19 cellular contexts compared by ENCODE assay signal in genomic region chr5:168813179-168813968, GRCh38.
"Had no signal": no experiment of that assay in that cellular context is flagged by ENCODE, and none has a peak within 500 bp of the region (broad histone marks: within the 10 kb centered on the region; RNA-seq: fewer than 3 reads in every experiment).

No MANE protein-coding gene starts in this region.

- H3K4me3 Mint-ChIP-seq: activated CD4-positive, alpha-beta T cell treated with anti-CD3 and anti-CD28 coated beads for 36 hours; activated naive CD8-positive, alpha-beta T cell treated with anti-CD3 and anti-CD28 coated beads for 36 hours; central memory CD8-positive, alpha-beta T cell; stimulated activated naive CD8-positive, alpha-beta T cell treated with anti-CD3 and anti-CD28 coated beads, Interleukin-15, Interleukin-2, amounts not matched to agents 100 ng/mL and 50 ng/mL, for 24 hours; T-helper 1 cell treated with Interleukin-12 subunit alpha and Interleukin-12 subunit beta and Interleukin-4 antibody, amounts not matched to agents 30 μg/mL and 1 μg/mL, for 36 hours; WTC11 had no signal

- H3K36me3 ChIP-seq: transverse colon, uterus had no signal

- H3K9me3 ChIP-seq: body of pancreas, suprapubic skin, transverse colon, uterus had no signal

- H3K27me3 ChIP-seq: body of pancreas, suprapubic skin, transverse colon, uterus had no signal

- H3K27ac Mint-ChIP-seq: activated CD4-positive, alpha-beta T cell treated with anti-CD3 and anti-CD28 coated beads for 36 hours; activated naive CD8-positive, alpha-beta T cell treated with anti-CD3 and anti-CD28 coated beads for 36 hours; naive thymus-derived CD8-positive, alpha-beta T cell; stimulated activated naive CD8-positive, alpha-beta T cell treated with anti-CD3 and anti-CD28 coated beads, Interleukin-15, Interleukin-2, amounts not matched to agents 100 ng/mL and 50 ng/mL, for 24 hours; T-helper 1 cell treated with Interleukin-12 subunit alpha and Interleukin-12 subunit beta and Interleukin-4 antibody, amounts not matched to agents 30 μg/mL and 1 μg/mL, for 36 hours; WTC11 had no signal

- FAIRE-seq: frontal cortex had no signal

- DNase-seq: activated CD4-positive, alpha-beta T cell treated with anti-CD3 and anti-CD28 coated beads for 36 hours; activated CD4-positive, alpha-beta T cell treated with anti-CD3 and anti-CD28 coated beads, Interleukin-2, amount 50 U/mL, for 48 hours; activated naive CD4-positive, alpha-beta T cell; activated naive CD8-positive, alpha-beta T cell treated with anti-CD3 and anti-CD28 coated beads for 36 hours; activated T-cell treated with anti-CD3 and anti-CD28 coated beads for 4 hours; amygdala; body of pancreas; kidney glomerular epithelial cell; mesenchymal stem cell; naive thymus-derived CD8-positive, alpha-beta T cell; transverse colon; uterus had no signal

- H3K4me1 ChIP-seq: body of pancreas, suprapubic skin, transverse colon, uterus had no signal

- ATAC-seq: activated CD4-positive, alpha-beta T cell treated with anti-CD3 and anti-CD28 coated beads for 36 hours; body of pancreas; naive thymus-derived CD8-positive, alpha-beta T cell; WTC11 had no signal

- H3K27ac ChIP-seq: body of pancreas, coronary artery, suprapubic skin, transverse colon, uterus had no signal

- H3K36me3 Mint-ChIP-seq: activated naive CD8-positive, alpha-beta T cell treated with anti-CD3 and anti-CD28 coated beads for 36 hours; naive thymus-derived CD8-positive, alpha-beta T cell; WTC11 had no signal

- H3K4me1 Mint-ChIP-seq: activated naive CD8-positive, alpha-beta T cell treated with anti-CD3 and anti-CD28 coated beads for 36 hours; central memory CD8-positive, alpha-beta T cell; naive thymus-derived CD8-positive, alpha-beta T cell had no signal

- H3K9me3 Mint-ChIP-seq: activated naive CD8-positive, alpha-beta T cell treated with anti-CD3 and anti-CD28 coated beads for 36 hours; central memory CD8-positive, alpha-beta T cell; naive thymus-derived CD8-positive, alpha-beta T cell; stimulated activated naive CD8-positive, alpha-beta T cell treated with anti-CD3 and anti-CD28 coated beads, Interleukin-15, Interleukin-2, amounts not matched to agents 100 ng/mL and 50 ng/mL, for 24 hours; T-helper 1 cell treated with Interleukin-12 subunit alpha and Interleukin-12 subunit beta and Interleukin-4 antibody, amounts not matched to agents 30 μg/mL and 1 μg/mL, for 36 hours; WTC11 had no signal

- H3K4me3 ChIP-seq: body of pancreas, coronary artery, suprapubic skin, transverse colon, uterus had no signal
